ENCODE assay signal across 15 cellular contexts in the genomic region with DNA sequence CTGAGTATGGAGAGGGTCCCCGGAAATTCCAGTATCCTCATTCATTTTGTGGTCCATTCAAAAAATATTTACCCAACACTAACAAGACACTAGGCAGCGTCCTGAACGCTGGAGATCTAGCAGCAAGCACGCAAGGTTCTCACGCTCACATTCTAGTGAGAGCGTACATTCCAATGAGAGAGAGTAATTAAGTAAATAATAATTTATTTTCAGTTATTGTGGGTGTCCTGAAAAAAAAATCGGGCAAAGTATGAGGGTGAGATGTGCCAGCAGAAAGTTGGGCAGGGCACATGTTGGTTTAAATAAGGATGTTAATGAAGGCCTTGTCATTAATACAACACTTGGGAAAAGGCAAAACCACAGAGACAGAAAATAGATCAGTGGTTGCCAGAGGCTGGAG. TPM values are rescaled to one million over a fixed set of nuclear protein-coding genes. Genes with fewer than 3 reads are reported as not detected.
A peak's percentile ranks its signal among the peaks of the same experiment; 100 is the strongest.
DNase-seq lines count a peak whose midpoint lies in the region; ATAC-seq and TF ChIP-seq lines count a peak whose summit lies in the region.
"Had no signal": no experiment of that assay in that cellular context is flagged by ENCODE, and none has a peak within 500 bp of the region (broad histone marks: within the 10 kb centered on the region; RNA-seq: fewer than 3 reads in every experiment).

No MANE protein-coding gene starts in this region.

- H3K27me3 ChIP-seq in SK-N-SH (ENCODE audit: insufficient read depth) (no peaks in the 10 kb centered on the region), skeletal muscle satellite cell (ENCODE audit: control insufficient read depth, insufficient read depth, low read length) (no peaks in the 10 kb centered on the region)
- H3K27me3 ChIP-seq: adrenal gland had no signal

- H3K4me3 Mint-ChIP-seq in T-helper 17 cell = no peak overlapping the region
- H3K4me3 Mint-ChIP-seq: type B pancreatic cell had no signal

- no peak overlapping the region; a peak in 1 of 4 replicates for H3K27ac ChIP-seq in SK-N-SH (ENCODE audit: low read depth in 2 of 2, low read length in 1 of 2)
- H3K27ac ChIP-seq: adrenal gland had no signal

- TF ChIP-seq CTCF in SK-N-SH (IDR thresholded peaks at IDR 0.05) = no peak
- no peak for TF ChIP-seq CTCF in fibroblast of mammary gland (conservative IDR thresholded peaks at IDR 0.05; ENCODE audit: control insufficient read depth, insufficient read depth, low read depth, low read length)

- no peaks in the 10 kb centered on the region for H3K36me3 Mint-ChIP-seq in T-helper 17 cell (ENCODE audit: low read depth)
- H3K36me3 Mint-ChIP-seq: type B pancreatic cell had no signal

- POLR2A ChIA-PET in SK-N-SH (lab: Yijun Ruan, JAX) = interaction anchor here (0.6 kb wide), 1 partner anchor 15 kb away, joined by 3 read pairs; no protein-coding TSS in a partner anchor

- H3K27ac Mint-ChIP-seq in T-helper 17 cell = peak overlapping the region; percentile 72
- H3K27ac Mint-ChIP-seq: type B pancreatic cell had no signal

- no peak for DNase-seq in SK-N-SH
- no peak for DNase-seq in T-helper 17 cell
- DNase-seq in fibroblast of mammary gland (ENCODE audit: low read depth) = peak; percentile 27
- no peak for DNase-seq in NOMO-1 treated with dmso at 0.1 percent for 144 hours (lab: John Stamatoyannopoulos, UW; ENCODE audit: unreplicated experiment)
- DNase-seq: 8988T; adrenal gland; effector CD4-positive, alpha-beta T cell; left colon; NCI-H1048; stimulated activated CD4-positive, alpha-beta T cell treated with anti-CD3 and anti-CD28 coated beads, Interleukin-12 subunit alpha, Interleukin-12 subunit beta, amount 100 ng/mL, for 4 hours had no signal

- no peaks in the 10 kb centered on the region for H4K20me1 ChIP-seq in SK-N-SH (ENCODE audit: insufficient read depth)

- no peak overlapping the region for H3K4me2 ChIP-seq in SK-N-SH
- H3K4me2 ChIP-seq in skeletal muscle satellite cell (ENCODE audit: low read length) = peak overlapping the region; percentile 43

- TF ChIP-seq EP300 in SK-N-SH (IDR thresholded peaks at IDR 0.05; ENCODE audit: borderline replicate concordance in 1 of 2, low read depth in 1 of 2, low read length in 1 of 2) = no peak

- H3K4me1 ChIP-seq in SK-N-SH (ENCODE audit: control insufficient read depth in 1 of 2, insufficient read depth in 2 of 2, low read depth in 1 of 2, low read length in 1 of 2) (peaks cover 0 to 17% of the 10 kb centered on the region in 2 experiments; a peak in 3 of 4 replicates), skeletal muscle satellite cell (ENCODE audit: control insufficient read depth, insufficient read depth, low read length) (peaks cover 50% of the 10 kb centered on the region)

- H3K4me1 Mint-ChIP-seq in T-helper 17 cell = peaks cover 23% of the 10 kb centered on the region

- no peaks in the 10 kb centered on the region for H3K36me3 ChIP-seq in SK-N-SH (replicated peaks in 1 of 2; ENCODE audit: control insufficient read depth in 1 of 2, insufficient read depth in 2 of 2, low read length in 1 of 2)
- no peaks in the 10 kb centered on the region for H3K36me3 ChIP-seq in skeletal muscle satellite cell (ENCODE audit: insufficient read depth, low read length)
- H3K36me3 ChIP-seq: adrenal gland had no signal

- WGBS in SK-N-SH (ENCODE audit: low lambda C conversion rate) = 75% methylated on average over 7 of the region's 7 CpGs

- H3K27me3 Mint-ChIP-seq in T-helper 17 cell = no peaks in the 10 kb centered on the region
- H3K27me3 Mint-ChIP-seq: type B pancreatic cell had no signal

- H3K4me3 ChIP-seq in SK-N-SH (ENCODE audit: low read depth in 2 of 2, low read length in 1 of 2) (no peak overlapping the region), fibroblast of mammary gland (ENCODE audit: control insufficient read depth, low read depth, low read length) (no peak overlapping the region), skeletal muscle satellite cell (ENCODE audit: low read length) (no peak overlapping the region)
- H3K4me3 ChIP-seq: adrenal gland had no signal

- H2AFZ ChIP-seq in SK-N-SH (ENCODE audit: low read depth) = 0 out of 2 replicates have a peak overlapping the region, but pooled peaks have one; percentile 37

- no peak overlapping the region for H3K9ac ChIP-seq in SK-N-SH
- peak overlapping the region; percentile 39 for H3K9ac ChIP-seq in skeletal muscle satellite cell (ENCODE audit: low read depth, low read length)

- no peak for ATAC-seq in SK-N-SH treated with all-trans-retinoic acid at 6 μM for 48 hours
- ATAC-seq in T-helper 17 cell = no peak
- ATAC-seq in GM18909 (IDR thresholded peaks at IDR 0.05; ENCODE audit: poor library complexity, unreplicated experiment) = no peak
- no peak for ATAC-seq in GM18861 (IDR thresholded peaks at IDR 0.05; ENCODE audit: unreplicated experiment)
- ATAC-seq: left colon had no signal

- H3F3A ChIP-seq in SK-N-SH (replicated peaks; ENCODE audit: insufficient read depth) = peaks cover 10% of the 10 kb centered on the region

- H3K9me3 ChIP-seq in SK-N-SH = no peaks in the 10 kb centered on the region
- no peaks in the 10 kb centered on the region for H3K9me3 ChIP-seq in T-helper 17 cell (ENCODE audit: control insufficient read depth, low read length, poor library complexity, severe bottlenecking)
- no peaks in the 10 kb centered on the region for H3K9me3 ChIP-seq in skeletal muscle satellite cell (replicated peaks; ENCODE audit: low read length)
- H3K9me3 ChIP-seq: adrenal gland had no signal

- H3K79me2 ChIP-seq in SK-N-SH (ENCODE audit: insufficient read depth) = no peaks in the 10 kb centered on the region

- H3K9me2 ChIP-seq in SK-N-SH = no peaks in the 10 kb centered on the region

- CTCF ChIA-PET in SK-N-SH (lab: Yijun Ruan, JAX) = no interaction called here

- TF ChIP-seq RAD21 in SK-N-SH (IDR thresholded peaks at IDR 0.05; ENCODE audit: low read length) = no peak

TF ChIP-seq in SK-N-SH, 30 proteins besides CTCF, POLR2A, EP300 and RAD21 (continues in another document):
- TF ChIP-seq, protein P1, sequence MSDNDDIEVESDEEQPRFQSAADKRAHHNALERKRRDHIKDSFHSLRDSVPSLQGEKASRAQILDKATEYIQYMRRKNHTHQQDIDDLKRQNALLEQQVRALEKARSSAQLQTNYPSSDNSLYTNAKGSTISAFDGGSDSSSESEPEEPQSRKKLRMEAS (IDR thresholded peaks at IDR 0.05; ENCODE audit: low read depth) = no peak
- TF ChIP-seq YY1 (IDR thresholded peaks at IDR 0.05; ENCODE audit: low read depth) = no peak
- TF ChIP-seq RCOR1 (IDR thresholded peaks at IDR 0.05; ENCODE audit: low read length) = no peak
- no peak for TF ChIP-seq NFIC (IDR thresholded peaks at IDR 0.05; ENCODE audit: borderline replicate concordance)
- TF ChIP-seq, protein P2, sequence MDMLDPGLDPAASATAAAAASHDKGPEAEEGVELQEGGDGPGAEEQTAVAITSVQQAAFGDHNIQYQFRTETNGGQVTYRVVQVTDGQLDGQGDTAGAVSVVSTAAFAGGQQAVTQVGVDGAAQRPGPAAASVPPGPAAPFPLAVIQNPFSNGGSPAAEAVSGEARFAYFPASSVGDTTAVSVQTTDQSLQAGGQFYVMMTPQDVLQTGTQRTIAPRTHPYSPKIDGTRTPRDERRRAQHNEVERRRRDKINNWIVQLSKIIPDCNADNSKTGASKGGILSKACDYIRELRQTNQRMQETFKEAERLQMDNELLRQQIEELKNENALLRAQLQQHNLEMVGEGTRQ (IDR thresholded peaks at IDR 0.05; ENCODE audit: borderline replicate concordance, low read depth, low read length) = no peak
- no peak for TF ChIP-seq FOXJ3 (CRISPR knock-in tag; IDR thresholded peaks at IDR 0.05)
- TF ChIP-seq RFX5 (IDR thresholded peaks at IDR 0.05; ENCODE audit: low read length) = no peak
- no peak for TF ChIP-seq RXRA (IDR thresholded peaks at IDR 0.05; ENCODE audit: borderline replicate concordance, low read depth)
- no peak for TF ChIP-seq JUND (IDR thresholded peaks at IDR 0.05)
- TF ChIP-seq FOXM1 (IDR thresholded peaks at IDR 0.05; ENCODE audit: low read depth) = no peak
- no peak for TF ChIP-seq GATA2 (CRISPR knock-in tag; IDR thresholded peaks at IDR 0.05)
- no peak for TF ChIP-seq TEAD4 (IDR thresholded peaks at IDR 0.05; ENCODE audit: borderline replicate concordance, insufficient read depth)

TF ChIP-seq in SK-N-SH treated with all-trans-retinoic acid at 6 μM for 48 hours, 23 proteins besides CTCF, POLR2A, EP300 and RAD21:
- no peak for TF ChIP-seq SNAI2 (CRISPR knock-in tag; IDR thresholded peaks at IDR 0.05)
- TF ChIP-seq GLIS3 (CRISPR knock-in tag; IDR thresholded peaks at IDR 0.05) = no peak
- no peak for TF ChIP-seq ZNF8 (CRISPR knock-in tag; IDR thresholded peaks at IDR 0.05)
- TF ChIP-seq ZNF565 (CRISPR knock-in tag; conservative IDR thresholded peaks at IDR 0.05; ENCODE audit: low read depth) = no peak
- TF ChIP-seq TCF4 (CRISPR knock-in tag; IDR thresholded peaks at IDR 0.05; ENCODE audit: borderline replicate concordance) = no peak
- no peak for TF ChIP-seq CSDC2 (CRISPR knock-in tag; IDR thresholded peaks at IDR 0.05)
- TF ChIP-seq ARNTL (CRISPR knock-in tag; IDR thresholded peaks at IDR 0.05; ENCODE audit: borderline replicate concordance, low read depth) = no peak
- TF ChIP-seq PPARA (CRISPR knock-in tag; IDR thresholded peaks at IDR 0.05; ENCODE audit: borderline replicate concordance) = no peak
- no peak for TF ChIP-seq ZFP30 (CRISPR knock-in tag; IDR thresholded peaks at IDR 0.05)
- no peak for TF ChIP-seq ZFP3 (CRISPR knock-in tag; IDR thresholded peaks at IDR 0.05)
- no peak for TF ChIP-seq ZNF70 (CRISPR knock-in tag; IDR thresholded peaks at IDR 0.05)
- TF ChIP-seq BACH2 (CRISPR knock-in tag; IDR thresholded peaks at IDR 0.05; ENCODE audit: borderline replicate concordance) = no peak
- no peak for TF ChIP-seq OSR1 (CRISPR knock-in tag; IDR thresholded peaks at IDR 0.05)
- no peak for TF ChIP-seq RARB (CRISPR knock-in tag; IDR thresholded peaks at IDR 0.05)

RNA-seq across cellular contexts. Expression of a gene that starts 4.0 kb away (rescaled TPM):
- polyA plus RNA-seq in SK-N-SH (2012; rRNA removed) = 0.13 and 0.15 TPM in 2 replicates
- 0.05 and 0.28 TPM in 2 replicates for polyA plus RNA-seq in SK-N-SH (2012; cell fraction: cytosol; rRNA removed)
- 0.14 TPM in 1 of 2 replicates, not detected in the other for polyA plus RNA-seq in SK-N-SH (2012; cell fraction: nucleus; rRNA removed)
- 10 to 100 TPM; 25.6 to 30.2 TPM for total RNA-seq in T-helper 17 cell
- total RNA-seq in skeletal muscle satellite cell (2012; rRNA removed) = 0.87 and 3.3 TPM in 2 replicates

RNA-seq across cellular contexts. Expression of a gene that starts 25.9 kb away (rescaled TPM):
- 33.1 and 37.0 TPM in 2 replicates for polyA plus RNA-seq in SK-N-SH (2012; rRNA removed)
- polyA plus RNA-seq in SK-N-SH (2012; cell fraction: cytosol; rRNA removed) = 46.6 and 47.9 TPM in 2 replicates
- polyA plus RNA-seq in SK-N-SH (2012; cell fraction: nucleus; rRNA removed) = 11.8 and 21.8 TPM in 2 replicates
- 10 to 100 TPM; 34.3 to 44.4 TPM for total RNA-seq in T-helper 17 cell
- 40.0 and 67.4 TPM in 2 replicates for total RNA-seq in skeletal muscle satellite cell (2012; rRNA removed)
